Comparison of ENCODE assay signal across 8 cellular contexts in genomic region chr10:101441539-101442455, GRCh38.
A peak's percentile ranks its signal among the peaks of the same experiment; 100 is the strongest.
DNase-seq lines count a peak whose midpoint lies in the region; ATAC-seq and TF ChIP-seq lines count a peak whose summit lies in the region.

No MANE protein-coding gene starts in this region.

- H3K9me3 ChIP-seq in HEK293 (ENCODE audit: control insufficient read depth, insufficient read depth, low read depth, low read length) (no peaks in the 10 kb centered on the region), heart right ventricle (no peaks in the 10 kb centered on the region)

- H3K36me3 Mint-ChIP-seq in activated naive CD8-positive, alpha-beta T cell treated with anti-CD3 and anti-CD28 coated beads, Interleukin-2, amount 50 U/mL, for 24 hours (ENCODE audit: low read depth): no peaks in the 10 kb centered on the region

- TF ChIP-seq CTCF in HEK293 (tag by site-specific recombination; IDR thresholded peaks at IDR 0.05): peak; percentile 94
- TF ChIP-seq CTCF in heart right ventricle (IDR thresholded peaks at IDR 0.05): peak in 8 of 9 donors; percentile 29 to 68 (median 62)

- H3K4me1 Mint-ChIP-seq in activated naive CD8-positive, alpha-beta T cell treated with anti-CD3 and anti-CD28 coated beads, Interleukin-2, amount 50 U/mL, for 24 hours: peaks cover 3% of the 10 kb centered on the region

- H3K27me3 Mint-ChIP-seq in activated naive CD8-positive, alpha-beta T cell treated with anti-CD3 and anti-CD28 coated beads, Interleukin-2, amount 50 U/mL, for 24 hours: no peaks in the 10 kb centered on the region

- DNase-seq in DMS153 (lab: John Stamatoyannopoulos, UW): peak; percentile 73
- peak; percentile 87 for DNase-seq in NCI-H510A treated with DMSO at 0.1 percent for 48 hours (lab: John Stamatoyannopoulos, UW)
- DNase-seq in activated naive CD8-positive, alpha-beta T cell treated with anti-CD3 and anti-CD28 coated beads, Interleukin-2, amount 50 U/mL, for 24 hours: no peak
- DNase-seq in heart right ventricle: peak in 1 of 2 donors; percentile 17
- peak; percentile 32 for DNase-seq in pulmonary artery endothelial cell (ENCODE audit: low read depth, low spot score)
- DNase-seq in effector CD4-positive, alpha-beta T cell: no peak

- H3K9me3 Mint-ChIP-seq in activated naive CD8-positive, alpha-beta T cell treated with anti-CD3 and anti-CD28 coated beads, Interleukin-2, amount 50 U/mL, for 24 hours: no peaks in the 10 kb centered on the region

- H3K27me3 ChIP-seq in heart right ventricle: no peaks in the 10 kb centered on the region

- H3K27ac Mint-ChIP-seq in activated naive CD8-positive, alpha-beta T cell treated with anti-CD3 and anti-CD28 coated beads, Interleukin-2, amount 50 U/mL, for 24 hours: no peak overlapping the region

- H3K4me3 Mint-ChIP-seq in activated naive CD8-positive, alpha-beta T cell treated with anti-CD3 and anti-CD28 coated beads, Interleukin-2, amount 50 U/mL, for 24 hours: no peak overlapping the region

- ATAC-seq in activated naive CD8-positive, alpha-beta T cell treated with anti-CD3 and anti-CD28 coated beads, Interleukin-2, amount 50 U/mL, for 24 hours: peak; percentile 69
- ATAC-seq in heart right ventricle: peak; percentile 82 to 93 (median 84)
- no peak for ATAC-seq in GM21367 (IDR thresholded peaks at IDR 0.05; ENCODE audit: unreplicated experiment)

- H3K4me3 ChIP-seq in HEK293 (ENCODE audit: low read depth, low read length): no peak overlapping the region
- H3K4me3 ChIP-seq in heart right ventricle: no peak overlapping the region

- H3K36me3 ChIP-seq in HEK293 (ENCODE audit: control insufficient read depth in 2 of 2, insufficient read depth in 1 of 2, low read length in 2 of 2) (no peaks in the 10 kb centered on the region), heart right ventricle (no peaks in the 10 kb centered on the region)

- CTCF ChIA-PET in HEK293 (lab: Yijun Ruan, JAX): interaction anchor here (0.6 to 9.8 kb wide), 37 partner anchors 9 to 1386 kb away, joined by 3 to 102 read pairs (median 4); no protein-coding TSS in a partner anchor

- POLR2A ChIA-PET in HEK293 (lab: Yijun Ruan, JAX): no interaction called here

- intact Hi-C loops in heart right ventricle (cut with DNase I): loop anchor here in 9 of 10 donors (1.0 to 10.0 kb wide), 8 partner anchors 84 to 227 kb away; partner anchors contain the start of gene BTRC (in 1 of the 9)

- H3K4me1 ChIP-seq in HEK293 (ENCODE audit: control insufficient read depth, insufficient read depth, low read length) (peaks cover 26% of the 10 kb centered on the region), heart right ventricle (peaks cover 0 to 34% (median 16%) of the 10 kb centered on the region in 9 donors)

- H3K27ac ChIP-seq in HEK293 (ENCODE audit: extremely low read depth, low read depth, low read length) (no peak overlapping the region), heart right ventricle (no peak overlapping the region)

- WGBS in heart right ventricle, 2 donors: 74 to 75% methylated on average over 17 of the region's 17 CpGs

TF ChIP-seq in HEK293, 187 proteins besides CTCF, POLR2A, EP300 and RAD21 (continues in another document):
- TF ChIP-seq ZNF157 (tag by site-specific recombination; IDR thresholded peaks at IDR 0.05) (no peak), ZNF16 (tag by site-specific recombination; IDR thresholded peaks at IDR 0.05; ENCODE audit: low read depth) (no peak), ZNF76 (tag by site-specific recombination; IDR thresholded peaks at IDR 0.05; ENCODE audit: borderline replicate concordance, low read depth) (peak; percentile 66), INSM2 (tag by site-specific recombination; IDR thresholded peaks at IDR 0.05) (peak; percentile 95), REST (tag by site-specific recombination; IDR thresholded peaks at IDR 0.05) (peak; percentile 54; the same call in 1 of the 2 replicates), ZNF670 (tag by site-specific recombination; IDR thresholded peaks at IDR 0.05; ENCODE audit: low read depth) (no peak), HOXA7 (CRISPR knock-in tag; IDR thresholded peaks at IDR 0.05; ENCODE audit: borderline replicate concordance) (no peak), ZNF561 (tag by site-specific recombination; IDR thresholded peaks at IDR 0.05; ENCODE audit: borderline replicate concordance) (0 out of 2 replicates have a peak, but pooled peaks have one; percentile 47), ZBTB44 (tag by site-specific recombination; IDR thresholded peaks at IDR 0.05) (peak; percentile 77), ZNF223 (tag by site-specific recombination; IDR thresholded peaks at IDR 0.05) (no peak), MEIS1 (CRISPR knock-in tag; IDR thresholded peaks at IDR 0.05; ENCODE audit: borderline replicate concordance) (no peak), KLF9 (tag by site-specific recombination; IDR thresholded peaks at IDR 0.05; ENCODE audit: low read depth) (peak; percentile 78; the same call in 1 of the 2 replicates), ZNF48 (tag by site-specific recombination; IDR thresholded peaks at IDR 0.05) (peak; percentile 100), ZNF155 (tag by site-specific recombination; IDR thresholded peaks at IDR 0.05) (peak; percentile 29; the same call in 1 of the 2 replicates), OSR2 (tag by site-specific recombination; IDR thresholded peaks at IDR 0.05) (peak; percentile 71), ZNF341 (tag by site-specific recombination; IDR thresholded peaks at IDR 0.05; ENCODE audit: low read depth) (no peak), YY2 (tag by site-specific recombination; IDR thresholded peaks at IDR 0.05) (peak; percentile 71), KLF17 (tag by site-specific recombination; IDR thresholded peaks at IDR 0.05) (peak; percentile 90), ZNF530 (tag by site-specific recombination; IDR thresholded peaks at IDR 0.05; ENCODE audit: low read depth) (no peak)

Comparison
In these comparisons a context has a peak if more than half of its experiments do, and no peak if none do; other contexts are left out.
1. DNase-seq: peak in DMS153 (single experiment), NCI-H510A treated with DMSO at 0.1 percent for 48 hours (single experiment) and pulmonary artery endothelial cell (single experiment); none in activated naive CD8-positive, alpha-beta T cell treated with anti-CD3 and anti-CD28 coated beads, Interleukin-2, amount 50 U/mL, for 24 hours (single experiment) and effector CD4-positive, alpha-beta T cell (single experiment).